In the genomic region with DNA sequence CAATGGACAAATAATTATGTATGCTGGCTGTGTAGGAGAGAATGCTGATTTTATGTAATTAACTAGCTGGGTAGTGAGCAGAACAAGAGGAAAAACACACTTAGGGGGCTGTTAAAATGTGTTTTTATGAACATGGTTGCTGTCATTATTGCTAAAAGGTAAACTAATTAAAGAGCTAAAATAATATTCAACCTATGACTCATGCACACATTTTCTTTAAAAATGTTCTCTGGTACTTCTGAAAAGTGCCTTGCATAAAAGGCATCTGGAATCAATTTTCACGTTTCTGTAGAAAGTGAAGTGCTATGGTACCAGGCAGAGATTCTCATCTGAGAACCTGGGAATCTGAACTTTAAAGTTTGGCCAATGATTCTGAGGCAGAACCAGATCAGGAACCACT, we compare ENCODE assay signal across 23 cellular contexts.
DNase-seq lines count a peak whose midpoint lies in the region; ATAC-seq, FAIRE-seq and TF ChIP-seq lines count a peak whose summit lies in the region.
"Had no signal": no experiment of that assay in that cellular context is flagged by ENCODE, and none has a peak within 500 bp of the region (broad histone marks: within the 10 kb centered on the region; RNA-seq: fewer than 3 reads in every experiment).

No MANE protein-coding gene starts in this region.

- no peak overlapping the region for H2BK15ac ChIP-seq in IMR-90 (ENCODE audit: low read depth, low read length)

- no CpG with 5 or more reads among the region's 1 CpG for WGBS in IMR-90 (ENCODE audit: extremely low coverage in 2 of 2, insufficient read length in 1 of 2), 2 experiments

- H3K4me2 ChIP-seq in IMR-90 (ENCODE audit: low read depth, low read length): no peak overlapping the region

- TF ChIP-seq RAD21 in IMR-90 (IDR thresholded peaks at IDR 0.05; ENCODE audit: low read length): no peak

- H3K9me3 ChIP-seq in IMR-90 (ENCODE audit: control insufficient read depth, insufficient read depth, low read length): no peaks in the 10 kb centered on the region
- H3K9me3 ChIP-seq: BE2C, SJSA1 had no signal

- H3K36me3 ChIP-seq in IMR-90 (ENCODE audit: control insufficient read depth, insufficient read depth, low read length): no peaks in the 10 kb centered on the region
- H3K36me3 ChIP-seq: BE2C, SJSA1 had no signal

- H3K14ac ChIP-seq in IMR-90 (replicated peaks; ENCODE audit: low read depth, low read length): no peak overlapping the region

- no peaks in the 10 kb centered on the region for H3K27me3 ChIP-seq in IMR-90 (ENCODE audit: control insufficient read depth, insufficient read depth, low read length)
- H3K27me3 ChIP-seq: BE2C, SJSA1 had no signal

- no peak overlapping the region for H3K56ac ChIP-seq in IMR-90 (ENCODE audit: extremely low read depth, insufficient read depth, low read length)

- H3K9ac ChIP-seq in IMR-90 (ENCODE audit: low read depth, low read length): no peak overlapping the region

- no peak overlapping the region for H4K8ac ChIP-seq in IMR-90 (ENCODE audit: low read depth in 2 of 2, low read length in 2 of 2)

- H3K79me1 ChIP-seq in IMR-90 (ENCODE audit: low read depth in 1 of 2, low read length in 2 of 2): no peaks in the 10 kb centered on the region

- H3K9me1 ChIP-seq in IMR-90 (ENCODE audit: insufficient read depth, low read length): no peaks in the 10 kb centered on the region

- H4K91ac ChIP-seq in IMR-90 (ENCODE audit: insufficient read depth, low read depth, low read length): no peak overlapping the region

- no peaks in the 10 kb centered on the region for H3K4me1 ChIP-seq in IMR-90 (ENCODE audit: control insufficient read depth, insufficient read depth, low read length)
- H3K4me1 ChIP-seq: BE2C, SJSA1 had no signal

- H3K18ac ChIP-seq in IMR-90 (ENCODE audit: low read depth, low read length): no peak overlapping the region

- in situ Hi-C loops in IMR-90 (cut with MboI; ENCODE audit: low sequenced_read_pairs): no loop called here

- H2BK120ac ChIP-seq in IMR-90 (ENCODE audit: low read depth, low read length): no peak overlapping the region

- no peak overlapping the region for H2BK20ac ChIP-seq in IMR-90 (ENCODE audit: low read depth, low read length)

- no peak overlapping the region for H2AK9ac ChIP-seq in IMR-90 (replicated peaks; ENCODE audit: low read depth, low read length, poor library complexity)

- DNase-seq in NCI-H1105 treated with DMSO at 0.1 percent for 48 hours (lab: John Stamatoyannopoulos, UW): peak; percentile 2
- DNase-seq in NCI-H1105 (lab: John Stamatoyannopoulos, UW): no peak
- DNase-seq in IMR-90: no peak
- peak; percentile 14 for DNase-seq in astrocyte of the hippocampus (ENCODE audit: low read depth, low spot score)
- no peak for DNase-seq in NCI-H526 (lab: John Stamatoyannopoulos, UW)
- DNase-seq in GM12891 (ENCODE audit: insufficient read length, low spot score): no peak
- no peak for DNase-seq in KG1 (lab: John Stamatoyannopoulos, UW)
- DNase-seq in DMS153 (lab: John Stamatoyannopoulos, UW): no peak
- DNase-seq: 8988T, BE2C, DND-41, MM.1S, NCI-H1048, NCI-H2171, NCI-H345, NCI-H524, NCI-H82, T-helper 2 cell had no signal

- H4K5ac ChIP-seq in IMR-90 (ENCODE audit: low read depth, low read length): no peak overlapping the region

- H3K4me3 ChIP-seq in IMR-90 (ENCODE audit: insufficient read depth, low read depth, low read length): no peak overlapping the region
- H3K4me3 ChIP-seq: K562, SJSA1 had no signal

- dilution Hi-C loops in IMR-90 (cut with HindIII; ENCODE audit: low sequenced_read_pairs, unreplicated experiment): no loop called here

- H3K23ac ChIP-seq in IMR-90 (ENCODE audit: low read depth, low read length): no peak overlapping the region

- no peak overlapping the region for H2BK5ac ChIP-seq in IMR-90 (ENCODE audit: low read depth, low read length, poor library complexity, severe bottlenecking)

- H3K4ac ChIP-seq in IMR-90 (ENCODE audit: low read depth, low read length): no peak overlapping the region

- H3K27ac ChIP-seq in IMR-90 (ENCODE audit: insufficient read depth, low read length): no peak overlapping the region
- H3K27ac ChIP-seq: SJSA1 had no signal

- no peaks in the 10 kb centered on the region for H4K20me1 ChIP-seq in IMR-90 (ENCODE audit: insufficient read depth, low read length)

- TF ChIP-seq CTCF in IMR-90 (conservative IDR thresholded peaks at IDR 0.05; ENCODE audit: low read depth, low read length): no peak

- no peak for ATAC-seq in IMR-90 (ENCODE audit: low read depth)
- ATAC-seq: K562, Right ventricle myocardium inferior had no signal

- POLR2A ChIA-PET in IMR-90 (lab: Charles Lee; ENCODE audit: unreplicated experiment): no interaction called here

- no peak for TF ChIP-seq POLR2A in IMR-90 (IDR thresholded peaks at IDR 0.05; ENCODE audit: low read depth, low read length)
- no peak for TF ChIP-seq POLR2A in GM12891 (IDR thresholded peaks at IDR 0.05; ENCODE audit: low read depth, low read length)

- no TSS peak for BruUV-seq in IMR-90 (replicated peaks; lab: Mats Ljungman, UMichigan)

- no peak for FAIRE-seq in GM12891 (lab: Jason Lieb, UNC)
- FAIRE-seq: GM18507, H1, K562 had no signal

- CTCF ChIA-PET in IMR-90 (lab: Yijun Ruan, JAX): no interaction called here

- H2AK5ac ChIP-seq in IMR-90 (ENCODE audit: low read depth, low read length): no peak overlapping the region

- intact Hi-C loops in IMR-90 (cut with micrococcal nuclease): no loop called here

- no peak overlapping the region for H2AFZ ChIP-seq in IMR-90 (replicated peaks; ENCODE audit: low read length, poor library complexity)

TF ChIP-seq in IMR-90, 13 proteins besides CTCF, POLR2A, EP300 and RAD21:
- TF ChIP-seq FOS (IDR thresholded peaks at IDR 0.05; ENCODE audit: low read depth, low read length) (peak; percentile 3; the same call in 1 of the 2 replicates), RCOR1 (IDR thresholded peaks at IDR 0.05; ENCODE audit: insufficient replicate concordance, low read length) (no peak)

TF ChIP-seq in GM12891, 5 proteins besides CTCF, POLR2A, EP300 and RAD21:
- TF ChIP-seq PAX5 (IDR thresholded peaks at IDR 0.05; ENCODE audit: insufficient read depth, low read length, severe bottlenecking) (no peak), SPI1 (IDR thresholded peaks at IDR 0.05; ENCODE audit: low read depth, low read length) (no peak), POLR2AphosphoS5 (IDR thresholded peaks at IDR 0.05; ENCODE audit: low read depth, low read length) (no peak), TAF1 (IDR thresholded peaks at IDR 0.05; ENCODE audit: low read depth, low read length) (no peak), POU2F2 (IDR thresholded peaks at IDR 0.05; ENCODE audit: low read depth, low read length) (no peak)

Comparison
In these comparisons a context has a peak if more than half of its experiments do, and no peak if none do; other contexts are left out.
1. DNase-seq: peak in NCI-H1105 treated with DMSO at 0.1 percent for 48 hours (single experiment) and astrocyte of the hippocampus (single experiment); none in NCI-H1105 (single experiment), IMR-90 (single experiment), NCI-H526 (0 of 2), GM12891 (single experiment), KG1 (single experiment) and DMS153 (single experiment).